7 cellular contexts compared by ENCODE assay signal in genomic region chr14:25049127-25049558, GRCh38. TPM values are rescaled to one million over a fixed set of nuclear protein-coding genes. Genes with fewer than 3 reads are reported as not detected.
DNase-seq lines count a peak whose midpoint lies in the region; ATAC-seq and TF ChIP-seq lines count a peak whose summit lies in the region.

No MANE protein-coding gene starts in this region.

- TF ChIP-seq RAD21 in Ishikawa (IDR thresholded peaks at IDR 0.05; ENCODE audit: low read depth), result no peak

- H3K9me3 Mint-ChIP-seq in endothelial cell (ENCODE audit: unreplicated experiment), result no peaks in the 10 kb centered on the region

- peak overlapping the region; percentile 16 for H3K27ac Mint-ChIP-seq in endothelial cell (ENCODE audit: unreplicated experiment)

- H3K36me3 ChIP-seq in tibial nerve, result no peaks in the 10 kb centered on the region

- no peaks in the 10 kb centered on the region for H3K9me3 ChIP-seq in tibial nerve

- ATAC-seq in HG02870 (IDR thresholded peaks at IDR 0.05; ENCODE audit: unreplicated experiment) (no peak), GM21381 (IDR thresholded peaks at IDR 0.05; ENCODE audit: unreplicated experiment) (no peak), HG03196 (IDR thresholded peaks at IDR 0.05; ENCODE audit: unreplicated experiment) (no peak)

- peaks cover 0 to 34% (median 3%) of the 10 kb centered on the region in 4 donors for H3K4me1 ChIP-seq in tibial nerve

- no peaks in the 10 kb centered on the region for H3K36me3 Mint-ChIP-seq in endothelial cell (ENCODE audit: low read depth, unreplicated experiment)

- H3K4me3 Mint-ChIP-seq in endothelial cell (ENCODE audit: unreplicated experiment), result peak overlapping the region; percentile 89

- peaks cover 13% of the 10 kb centered on the region for H3K4me1 Mint-ChIP-seq in endothelial cell (ENCODE audit: unreplicated experiment)

- TF ChIP-seq EP300 in Ishikawa (IDR thresholded peaks at IDR 0.05; ENCODE audit: borderline replicate concordance), result no peak
- TF ChIP-seq EP300 in tibial nerve (IDR thresholded peaks at IDR 0.05), result no peak

- TF ChIP-seq CTCF in endothelial cell (IDR thresholded peaks at IDR 0.05; ENCODE audit: unreplicated experiment) (no peak), tibial nerve (IDR thresholded peaks at IDR 0.05) (no peak)

- DNase-seq in endothelial cell (ENCODE audit: low spot score) (no peak), midbrain (lab: John Stamatoyannopoulos, UW) (peak; percentile 36), tibial nerve (ENCODE audit: low spot score in 2 of 2) (no peak)

- peak overlapping the region; percentile 57 to 89 (median 82) for H3K27ac ChIP-seq in tibial nerve

- peaks cover 16% of the 10 kb centered on the region for H3K27me3 Mint-ChIP-seq in endothelial cell (ENCODE audit: unreplicated experiment)

- 6 to 7% methylated on average over 34 of the region's 34 CpGs for WGBS in tibial nerve, 2 donors

- H3K27me3 ChIP-seq in tibial nerve, result peaks cover 0 to 18% of the 10 kb centered on the region in 2 donors

- peak overlapping the region; percentile 55 to 80 (median 58) for H3K4me3 ChIP-seq in tibial nerve

- no peak for TF ChIP-seq POLR2A in tibial nerve (IDR thresholded peaks at IDR 0.05)

TF ChIP-seq in Ishikawa, 13 proteins besides CTCF, POLR2A, EP300 and RAD21:
- peak; percentile 29; the same call in 1 of the 2 replicates for TF ChIP-seq ZBTB7A (IDR thresholded peaks at IDR 0.05; ENCODE audit: low read depth)
- TF ChIP-seq CREB1 (IDR thresholded peaks at IDR 0.05; ENCODE audit: low read depth), result no peak
- TF ChIP-seq MAX (IDR thresholded peaks at IDR 0.05), result 0 out of 2 replicates have a peak, but pooled peaks have one; percentile 30
- TF ChIP-seq FOXM1 (IDR thresholded peaks at IDR 0.05; ENCODE audit: borderline replicate concordance, low read depth), result no peak
- no peak for TF ChIP-seq NFIC (IDR thresholded peaks at IDR 0.05)
- TF ChIP-seq TAF1 (IDR thresholded peaks at IDR 0.05; ENCODE audit: low read depth), result 0 out of 2 replicates have a peak, but pooled peaks have one; percentile 25

RNA-seq across cellular contexts. Expression of gene STXBP6, which starts 0.8 kb away (rescaled TPM):
- total RNA-seq in endothelial cell (ENCODE audit: unreplicated experiment) (0.51 TPM), tibial nerve (10 to 100 TPM; 12.6 to 42.6 (median 33.5) TPM)
